ENCODE assay signal across 11 cellular contexts in the genomic region with DNA sequence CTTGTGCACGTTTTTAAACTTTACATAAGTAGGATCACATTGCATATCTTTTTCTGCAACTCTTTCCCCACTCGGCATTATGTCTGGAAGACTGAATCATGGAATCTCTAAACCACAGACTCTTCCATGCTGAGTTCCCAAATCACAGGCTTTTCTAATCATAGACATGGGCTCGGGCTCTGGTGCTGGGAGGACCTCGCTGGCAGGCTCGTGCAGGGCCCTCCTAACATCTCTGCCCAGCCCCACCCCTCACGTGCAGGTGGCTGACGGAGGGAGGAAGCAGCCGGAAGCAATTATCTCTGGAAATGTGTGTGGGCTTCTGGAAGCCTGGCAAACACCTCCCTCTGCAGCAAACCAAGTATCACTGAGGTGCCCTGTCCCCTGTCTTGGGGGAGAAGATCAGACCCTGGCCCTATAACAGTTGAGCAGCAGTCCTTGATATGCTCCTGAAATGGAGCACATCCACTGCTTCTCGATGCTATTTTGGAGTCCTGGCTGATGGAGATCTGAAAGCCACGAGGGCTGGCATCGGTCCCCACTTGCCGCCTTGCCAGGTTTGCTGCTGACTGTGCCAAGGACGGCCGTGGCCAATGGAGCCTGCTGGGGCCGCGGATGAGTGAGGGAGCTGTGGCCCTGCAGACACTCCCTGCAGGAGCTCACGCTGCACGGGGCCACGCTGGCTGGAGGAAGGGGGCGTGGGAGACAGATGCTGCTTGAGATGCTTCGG. TPM values are rescaled to one million over a fixed set of nuclear protein-coding genes. Genes with fewer than 3 reads are reported as not detected.
DNase-seq lines count a peak whose midpoint lies in the region; FAIRE-seq and TF ChIP-seq lines count a peak whose summit lies in the region.
"Had no signal": no experiment of that assay in that cellular context is flagged by ENCODE, and none has a peak within 500 bp of the region (broad histone marks: within the 10 kb centered on the region; RNA-seq: fewer than 3 reads in every experiment).

No MANE protein-coding gene starts in this region.

- H3K36me3 ChIP-seq in tibial nerve: no peaks in the 10 kb centered on the region

- H3K27ac ChIP-seq in tibial nerve: no peak overlapping the region
- H3K27ac ChIP-seq: A549 had no signal

- peaks cover 0 to 39% of the 10 kb centered on the region in 2 donors for H3K27me3 ChIP-seq in tibial nerve

- H3K4me3 ChIP-seq in fibroblast of the aortic adventitia (ENCODE audit: low read depth, low read length) (no peak overlapping the region), tibial nerve (no peak overlapping the region)
- H3K4me3 ChIP-seq: A549 had no signal

- 50 to 64% methylated on average over 17 to 21 of the region's 21 CpGs for WGBS in tibial nerve, 2 donors

- peak; percentile 54 for DNase-seq in DMS53 (lab: John Stamatoyannopoulos, UW)
- no peak for DNase-seq in DMS53 treated with DMSO at 0.1 percent for 48 hours (lab: John Stamatoyannopoulos, UW; ENCODE audit: unreplicated experiment)
- DNase-seq in NCI-H510A (lab: John Stamatoyannopoulos, UW): peak; percentile 45
- DNase-seq in fibroblast of the aortic adventitia (ENCODE audit: low read depth): peak; percentile 23
- peak; percentile 25 for DNase-seq in stromal cell of bone marrow (ENCODE audit: low read depth)
- DNase-seq in tibial nerve (ENCODE audit: low spot score in 2 of 2): no peak
- DNase-seq in activated CD4-positive, CD25-positive, alpha-beta regulatory T cell (lab: John Stamatoyannopoulos, UW): no peak
- DNase-seq in GM12892 (ENCODE audit: insufficient read length): no peak
- DNase-seq: IMR-90; stimulated activated CD4-positive, alpha-beta T cell treated with anti-CD3 and anti-CD28 coated beads, Interleukin-2, amount 100 ng/mL, for 24 hours had no signal

- no peak for TF ChIP-seq POLR2A in tibial nerve (IDR thresholded peaks at IDR 0.05)
- TF ChIP-seq POLR2A in GM12892 (IDR thresholded peaks at IDR 0.05; ENCODE audit: low read depth, low read length): no peak

- TF ChIP-seq EP300 in tibial nerve (IDR thresholded peaks at IDR 0.05): no peak

- no peak for TF ChIP-seq CTCF in fibroblast of the aortic adventitia (IDR thresholded peaks at IDR 0.05; ENCODE audit: insufficient read depth, low read length)
- TF ChIP-seq CTCF in tibial nerve (IDR thresholded peaks at IDR 0.05): no peak

- peaks cover 0 to 62% (median 11%) of the 10 kb centered on the region in 4 donors for H3K4me1 ChIP-seq in tibial nerve
- H3K4me1 ChIP-seq: A549 had no signal

- FAIRE-seq in GM12892 (lab: Jason Lieb, UNC): no peak
- FAIRE-seq: A549 had no signal

- no peaks in the 10 kb centered on the region for H3K9me3 ChIP-seq in tibial nerve
- H3K9me3 ChIP-seq: A549 had no signal

RNA-seq across cellular contexts. Expression of a gene that starts 4.4 kb away (rescaled TPM):
- total RNA-seq in fibroblast of the aortic adventitia (ENCODE audit: low replicate concordance) (15.9 and 16.0 TPM in 2 replicates), tibial nerve (10 to 100 TPM; 58.2 to 77.5 (median 68.6) TPM)
- 11.1 TPM for polyA plus RNA-seq in GM12892 (2012; ENCODE audit: missing spikeins)

Comparison
In these comparisons a context has a peak if more than half of its experiments do, and no peak if none do; other contexts are left out.
1. DNase-seq: peak in DMS53 (single experiment), NCI-H510A (single experiment), fibroblast of the aortic adventitia (single experiment) and stromal cell of bone marrow (single experiment); none in DMS53 treated with DMSO at 0.1 percent for 48 hours (single experiment), tibial nerve (0 of 2), activated CD4-positive, CD25-positive, alpha-beta regulatory T cell (0 of 4) and GM12892 (single experiment).